8 cellular contexts compared by ENCODE assay signal in genomic region chr3:188154758-188155574, GRCh38. TPM values are rescaled to one million over a fixed set of nuclear protein-coding genes. Genes with fewer than 3 reads are reported as not detected.
DNase-seq lines count a peak whose midpoint lies in the region; ATAC-seq lines count a peak whose summit lies in the region.

No MANE protein-coding gene starts in this region.

- H3K27ac ChIP-seq in BLaER1 treated with 17β-estradiol and CSF1 and Interleukin-3, amounts not matched to agents 10 nM and 100 nM = peak overlapping the region; percentile 85 to 95 (median 93)
- H3K27ac ChIP-seq in effector memory CD4-positive, alpha-beta T cell (ENCODE audit: insufficient read depth, low read length, poor library complexity, severe bottlenecking) = peak overlapping the region; percentile 75

- H4K20me1 ChIP-seq in BLaER1 treated with 17β-estradiol and CSF1 and Interleukin-3, amounts not matched to agents 10 nM and 100 nM = peaks cover 0 to 24% (median 11%) of the 10 kb centered on the region in 11 experiments; a peak in 8 of 22 replicates

- H3K27me3 Mint-ChIP-seq in natural killer cell treated with Interleukin-12 subunit alpha and Interleukin-12 subunit beta and Interleukin-15 and Interleukin-18, amount 100 ng/mL, for 72 hours = no peaks in the 10 kb centered on the region

- peak overlapping the region; percentile 56 to 87 (median 78) for H3K4me3 ChIP-seq in BLaER1 treated with 17β-estradiol and CSF1 and Interleukin-3, amounts not matched to agents 10 nM and 100 nM
- peak overlapping the region; percentile 76 for H3K4me3 ChIP-seq in effector memory CD4-positive, alpha-beta T cell (ENCODE audit: insufficient read depth, low read depth, low read length, poor library complexity, severe bottlenecking)

- H3K4me1 ChIP-seq in BLaER1 treated with 17β-estradiol and CSF1 and Interleukin-3, amounts not matched to agents 10 nM and 100 nM = peaks cover 48 to 68% (median 59%) of the 10 kb centered on the region in 10 experiments
- H3K4me1 ChIP-seq in effector memory CD4-positive, alpha-beta T cell (ENCODE audit: control insufficient read depth, insufficient read depth, low read length, poor library complexity, severe bottlenecking) = peaks cover 22% of the 10 kb centered on the region

- H3K9ac ChIP-seq in BLaER1 treated with 17β-estradiol and CSF1 and Interleukin-3, amounts not matched to agents 10 nM and 100 nM = peak overlapping the region; percentile 86 to 93 (median 91)

- no peaks in the 10 kb centered on the region for H3K9me3 Mint-ChIP-seq in natural killer cell treated with Interleukin-12 subunit alpha and Interleukin-12 subunit beta and Interleukin-15 and Interleukin-18, amount 100 ng/mL, for 72 hours

- H3K27ac Mint-ChIP-seq in natural killer cell treated with Interleukin-12 subunit alpha and Interleukin-12 subunit beta and Interleukin-15 and Interleukin-18, amount 100 ng/mL, for 72 hours = peak overlapping the region; percentile 95 to 99

- ATAC-seq in natural killer cell treated with Interleukin-12 subunit alpha and Interleukin-12 subunit beta and Interleukin-15 and Interleukin-18, amount 100 ng/mL, for 72 hours = no peak
- no peak for ATAC-seq in GM21423 (IDR thresholded peaks at IDR 0.05; ENCODE audit: unreplicated experiment)

- no peaks in the 10 kb centered on the region for H3K27me3 ChIP-seq in BLaER1 treated with 17β-estradiol and CSF1 and Interleukin-3, amounts not matched to agents 10 nM and 100 nM
- H3K27me3 ChIP-seq in effector memory CD4-positive, alpha-beta T cell (replicated peaks; ENCODE audit: control insufficient read depth, insufficient read depth, low read length, poor library complexity, severe bottlenecking) = no peaks in the 10 kb centered on the region

- peaks cover 0 to 13% (median 3%) of the 10 kb centered on the region in 11 experiments; a peak in 6 of 22 replicates for H3K36me3 ChIP-seq in BLaER1 treated with 17β-estradiol and CSF1 and Interleukin-3, amounts not matched to agents 10 nM and 100 nM
- no peaks in the 10 kb centered on the region for H3K36me3 ChIP-seq in effector memory CD4-positive, alpha-beta T cell (ENCODE audit: control insufficient read depth, insufficient read depth, low read length)

- DNase-seq in LHCN-M2 (ENCODE audit: low read depth) = peak; percentile 19
- no peak for DNase-seq in effector memory CD4-positive, alpha-beta T cell
- no peak for DNase-seq in natural killer cell treated with Interleukin-12 subunit alpha and Interleukin-12 subunit beta and Interleukin-15 and Interleukin-18, amount 100 ng/mL, for 72 hours (ENCODE audit: low spot score)
- no peak for DNase-seq in DMS153 (lab: John Stamatoyannopoulos, UW)
- DNase-seq in kidney glomerular epithelial cell (lab: John Stamatoyannopoulos, UW) = no peak
- DNase-seq in NCI-H2107 treated with DMSO at 0.1 percent for 48 hours (lab: John Stamatoyannopoulos, UW; ENCODE audit: unreplicated experiment) = no peak

- peaks cover 51 to 62% of the 10 kb centered on the region in 2 donors for H3K4me1 Mint-ChIP-seq in natural killer cell treated with Interleukin-12 subunit alpha and Interleukin-12 subunit beta and Interleukin-15 and Interleukin-18, amount 100 ng/mL, for 72 hours (ENCODE audit: low read depth in 2 of 2)

- no peaks in the 10 kb centered on the region; a peak in 1 of 22 replicates for H3K9me3 ChIP-seq in BLaER1 treated with 17β-estradiol and CSF1 and Interleukin-3, amounts not matched to agents 10 nM and 100 nM (replicated peaks in 1 of 11)
- no peaks in the 10 kb centered on the region for H3K9me3 ChIP-seq in effector memory CD4-positive, alpha-beta T cell (ENCODE audit: control insufficient read depth, low read length)

- peaks cover 5% of the 10 kb centered on the region for H3K36me3 Mint-ChIP-seq in natural killer cell treated with Interleukin-12 subunit alpha and Interleukin-12 subunit beta and Interleukin-15 and Interleukin-18, amount 100 ng/mL, for 72 hours

- peak overlapping the region; percentile 97 for H3K4me3 Mint-ChIP-seq in natural killer cell treated with Interleukin-12 subunit alpha and Interleukin-12 subunit beta and Interleukin-15 and Interleukin-18, amount 100 ng/mL, for 72 hours

- H3K4me2 ChIP-seq in BLaER1 treated with 17β-estradiol and CSF1 and Interleukin-3, amounts not matched to agents 10 nM and 100 nM = peak overlapping the region; percentile 85 to 100 (median 92)

RNA-seq across cellular contexts. Expression of gene LPP, which starts 1.0 kb away (rescaled TPM):
- total RNA-seq in LHCN-M2 (2014; rRNA removed) = 32.4 and 39.7 TPM in 2 replicates
- 10.1 TPM for polyA plus RNA-seq in LHCN-M2 (2012)
- total RNA-seq in natural killer cell treated with Interleukin-12 subunit alpha and Interleukin-12 subunit beta and Interleukin-15 and Interleukin-18, amount 100 ng/mL, for 72 hours = 10 to 100 TPM; 52.7 to 56.7 TPM
